In the genomic region with DNA sequence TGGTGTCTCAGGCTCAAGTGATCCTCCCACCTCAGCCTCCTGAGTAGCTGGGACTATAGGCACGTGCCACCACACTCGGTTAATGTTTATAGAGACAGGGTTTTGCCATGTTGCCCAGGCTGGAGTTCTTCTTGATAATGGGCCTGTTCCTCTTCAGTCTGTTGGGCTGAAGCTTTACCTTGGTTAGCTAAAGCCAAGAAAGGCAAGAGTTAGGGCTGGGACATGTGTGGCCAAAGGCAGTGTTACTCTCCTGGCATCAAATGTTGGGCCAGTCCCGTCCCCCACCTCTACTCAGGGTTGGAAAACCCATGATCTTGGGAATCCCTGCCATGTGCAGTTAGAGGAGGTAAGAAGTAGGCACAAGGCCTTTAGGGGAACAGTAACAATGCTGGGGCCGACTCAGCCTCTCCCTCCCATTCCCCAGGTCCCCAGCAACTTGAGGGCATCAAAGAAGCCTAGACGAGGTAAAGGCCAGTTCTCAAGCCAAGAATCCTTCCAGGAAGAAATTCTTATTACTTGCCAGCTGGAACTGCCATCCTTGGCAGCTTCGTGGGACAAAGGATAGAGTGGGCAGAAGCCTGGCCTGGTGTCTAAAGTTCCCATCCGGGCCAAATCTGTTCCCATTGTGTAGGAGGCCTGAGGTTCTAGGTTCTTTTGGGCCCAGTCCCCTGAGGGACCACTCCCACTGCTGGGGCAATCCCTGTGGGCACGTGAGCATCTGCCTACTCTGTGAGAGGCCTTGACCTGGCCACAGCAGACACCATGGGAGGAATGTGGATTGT, we compare ENCODE assay signal across 9 cellular contexts. TPM values are rescaled to one million over a fixed set of nuclear protein-coding genes. Genes with fewer than 3 reads are reported as not detected.
A peak's percentile ranks its signal among the peaks of the same experiment; 100 is the strongest.
DNase-seq lines count a peak whose midpoint lies in the region; ATAC-seq and TF ChIP-seq lines count a peak whose summit lies in the region.
"Had no signal": no experiment of that assay in that cellular context is flagged by ENCODE, and none has a peak within 500 bp of the region (broad histone marks: within the 10 kb centered on the region; RNA-seq: fewer than 3 reads in every experiment).

No MANE protein-coding gene starts in this region.

- DNase-seq in GM03348 (ENCODE audit: low spot score) (peak; percentile 47), RWPE1 (ENCODE audit: low spot score) (peak; percentile 46), esophagus squamous epithelium (lab: John Stamatoyannopoulos, UW) (no peak), smooth muscle cell (lab: John Stamatoyannopoulos, UW; ENCODE audit: unreplicated experiment) (peak; percentile 60), Peyer's patch (no peak)
- DNase-seq: activated gamma-delta T cell treated with Interleukin-2 at 50 U/mL for 16 hours had no signal

- H3K4me1 ChIP-seq in esophagus squamous epithelium = peaks cover 24 to 72% (median 24%) of the 10 kb centered on the region in 3 donors
- no peaks in the 10 kb centered on the region for H3K4me1 ChIP-seq in smooth muscle cell (ENCODE audit: low read depth)
- H3K4me1 ChIP-seq in Peyer's patch = peaks cover 0 to 27% (median 5%) of the 10 kb centered on the region in 4 donors

- CTCF ChIA-PET in RWPE1 (lab: Yijun Ruan, JAX) = no interaction called here

- no peak overlapping the region for H3K4me3 ChIP-seq in esophagus squamous epithelium
- H3K4me3 ChIP-seq in smooth muscle cell = no peak overlapping the region
- H3K4me3 ChIP-seq in Peyer's patch = no peak overlapping the region

- H3K79me2 ChIP-seq in smooth muscle cell (ENCODE audit: low read depth) = peaks cover 9% of the 10 kb centered on the region

- H3K27me3 ChIP-seq in esophagus squamous epithelium = no peaks in the 10 kb centered on the region
- H3K27me3 ChIP-seq in smooth muscle cell (ENCODE audit: low read depth) = no peaks in the 10 kb centered on the region
- H3K27me3 ChIP-seq in Peyer's patch = no peaks in the 10 kb centered on the region

- no peaks in the 10 kb centered on the region for H3K9me3 ChIP-seq in esophagus squamous epithelium
- H3K9me3 ChIP-seq in smooth muscle cell (replicated peaks; ENCODE audit: low read depth) = no peaks in the 10 kb centered on the region
- no peaks in the 10 kb centered on the region for H3K9me3 ChIP-seq in Peyer's patch

- H3F3A ChIP-seq in smooth muscle cell (ENCODE audit: low read depth) = peaks cover 30% of the 10 kb centered on the region

- no peak overlapping the region for H3K4me2 ChIP-seq in smooth muscle cell

- ATAC-seq in HG03108 (IDR thresholded peaks at IDR 0.05; ENCODE audit: unreplicated experiment) (no peak), HG03095 (IDR thresholded peaks at IDR 0.05; ENCODE audit: unreplicated experiment) (no peak)
- ATAC-seq: Panc1 had no signal

- TF ChIP-seq CTCF in RWPE1 (conservative IDR thresholded peaks at IDR 0.05; ENCODE audit: low read depth) (no peak), esophagus squamous epithelium (IDR thresholded peaks at IDR 0.05) (no peak), smooth muscle cell (IDR thresholded peaks at IDR 0.05; ENCODE audit: borderline replicate concordance, insufficient read depth, poor library complexity, severe bottlenecking) (no peak), Peyer's patch (IDR thresholded peaks at IDR 0.05) (no peak)

- peaks cover 0 to 21% (median 0%) of the 10 kb centered on the region in 3 donors for H3K36me3 ChIP-seq in esophagus squamous epithelium
- peaks cover 4% of the 10 kb centered on the region for H3K36me3 ChIP-seq in smooth muscle cell (ENCODE audit: low read depth)
- no peaks in the 10 kb centered on the region for H3K36me3 ChIP-seq in Peyer's patch

- peaks cover 45% of the 10 kb centered on the region for H4K20me1 ChIP-seq in smooth muscle cell (ENCODE audit: low read depth)

- H3K27ac ChIP-seq in RWPE1 (peak overlapping the region; percentile 64), esophagus squamous epithelium (peak overlapping the region in 3 of 4 donors; percentile 24 to 49 (median 35)), smooth muscle cell (ENCODE audit: low read depth) (peak overlapping the region; percentile 39), Peyer's patch (no peak overlapping the region)

- WGBS in esophagus squamous epithelium, 2 donors = 0 to 38% methylated on average over 2 to 4 of the region's 8 CpGs
- 86% methylated on average over 8 of the region's 8 CpGs for WGBS in smooth muscle cell (ENCODE audit: low lambda C conversion rate)

- TF ChIP-seq POLR2A in esophagus squamous epithelium (IDR thresholded peaks at IDR 0.05) = no peak
- TF ChIP-seq POLR2A in Peyer's patch (IDR thresholded peaks at IDR 0.05) = no peak

- intact Hi-C loops in esophagus squamous epithelium (cut with DNase I) = loop anchor here (10.0 kb wide), 1 partner anchor 75 kb away; a partner anchor contains a TSS

- no peak overlapping the region for H2AFZ ChIP-seq in smooth muscle cell (ENCODE audit: low read depth)

- no peak overlapping the region for H3K9ac ChIP-seq in smooth muscle cell (ENCODE audit: low read depth)

- POLR2A ChIA-PET in RWPE1 (lab: Yijun Ruan, JAX; ENCODE audit: low non-redundant PET) = interaction anchor here (0.6 to 2.5 kb wide), 4 partner anchors 23 to 35 kb away, joined by 3 to 8 read pairs (median 4); no protein-coding TSS in a partner anchor

RNA-seq across cellular contexts. Expression of a gene that starts 4.5 kb away (rescaled TPM):
- total RNA-seq in esophagus squamous epithelium (10 to 100 TPM; 10.9 to 47.8 (median 19.5) TPM), smooth muscle cell (205 and 250 TPM in 2 replicates), Peyer's patch (100 to 1,000 TPM in 1 of 4 donors, 10 to 100 TPM in 1, 1 to 10 TPM in 2; 5.3 to 109 (median 11.4) TPM)
- polyA plus RNA-seq in smooth muscle cell = 851 and 1,110 TPM in 2 replicates

RNA-seq across cellular contexts. Expression of a gene that starts 30.9 kb away (rescaled TPM):
- total RNA-seq in esophagus squamous epithelium (1 to 10 TPM in 1 of 4 donors, under 1 TPM in 3; 0.11 to 3.8 (median 0.20) TPM), smooth muscle cell (4.0 and 4.3 TPM in 2 replicates), Peyer's patch (10 to 100 TPM in 1 of 4 donors, 1 to 10 TPM in 3; 1.7 to 10.7 (median 2.1) TPM)
- 5.4 and 7.7 TPM in 2 replicates for polyA plus RNA-seq in smooth muscle cell

Comparison
In these comparisons a context has a peak if more than half of its experiments do, and no peak if none do; other contexts are left out.
1. DNase-seq: peak in GM03348 (single experiment), RWPE1 (single experiment) and smooth muscle cell (single experiment); none in esophagus squamous epithelium (single experiment) and Peyer's patch (0 of 3).
2. H3K27ac ChIP-seq: peak in RWPE1 (single experiment), esophagus squamous epithelium (3 of 4) and smooth muscle cell (single experiment); none in Peyer's patch (0 of 4).